1 cellular context compared by ENCODE assay signal in the genomic region with DNA sequence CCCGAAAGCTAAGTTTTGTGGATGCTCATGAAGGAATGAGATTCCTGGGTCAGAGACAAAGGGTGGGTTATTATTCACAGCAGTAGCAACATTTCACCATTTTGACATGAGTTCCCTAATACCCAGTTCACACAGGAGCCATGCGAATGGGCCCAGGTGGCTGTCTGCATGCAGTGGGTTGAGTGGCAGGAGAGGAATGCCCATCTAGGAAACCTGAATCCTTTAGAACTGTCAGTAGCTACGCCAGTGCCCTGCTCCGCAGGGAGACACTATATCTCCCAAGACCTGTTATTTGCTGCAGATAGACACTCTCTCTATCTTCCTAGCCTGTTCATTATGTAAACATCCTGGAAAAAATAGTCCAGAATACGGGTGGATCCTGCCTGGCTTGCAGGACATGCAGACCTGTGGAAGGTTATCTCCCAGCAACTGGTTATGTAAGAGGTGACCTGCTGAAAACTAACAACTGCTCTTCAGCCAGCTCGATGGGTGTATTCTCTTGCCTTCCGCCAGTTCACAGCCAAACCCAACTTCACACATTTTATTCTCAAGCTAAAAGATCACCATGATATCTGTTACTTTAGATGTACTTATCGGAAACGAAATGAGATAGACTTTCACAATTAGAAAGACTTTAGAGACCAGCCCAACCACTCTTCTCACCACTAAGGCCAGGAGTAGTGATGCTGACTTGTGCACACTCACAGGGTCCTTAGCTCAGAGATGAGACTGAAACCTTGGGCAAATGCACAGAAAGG.
TF ChIP-seq lines count a peak whose summit lies in the region.

No MANE protein-coding gene starts in this region.

TF ChIP-seq in A549, 52 proteins besides CTCF, POLR2A, EP300 and RAD21 (continued from another document):
- TF ChIP-seq, protein P1, sequence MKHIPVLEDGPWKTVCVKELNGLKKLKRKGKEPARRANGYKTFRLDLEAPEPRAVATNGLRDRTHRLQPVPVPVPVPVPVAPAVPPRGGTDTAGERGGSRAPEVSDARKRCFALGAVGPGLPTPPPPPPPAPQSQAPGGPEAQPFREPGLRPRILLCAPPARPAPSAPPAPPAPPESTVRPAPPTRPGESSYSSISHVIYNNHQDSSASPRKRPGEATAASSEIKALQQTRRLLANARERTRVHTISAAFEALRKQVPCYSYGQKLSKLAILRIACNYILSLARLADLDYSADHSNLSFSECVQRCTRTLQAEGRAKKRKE (CRISPR knock-in tag; IDR thresholded peaks at IDR 0.05; ENCODE audit: low read depth) = no peak
- no peak for TF ChIP-seq ELK1 (IDR thresholded peaks at IDR 0.05; ENCODE audit: low read depth, low read length)
- TF ChIP-seq, protein P2, sequence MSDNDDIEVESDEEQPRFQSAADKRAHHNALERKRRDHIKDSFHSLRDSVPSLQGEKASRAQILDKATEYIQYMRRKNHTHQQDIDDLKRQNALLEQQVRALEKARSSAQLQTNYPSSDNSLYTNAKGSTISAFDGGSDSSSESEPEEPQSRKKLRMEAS (IDR thresholded peaks at IDR 0.05) = no peak
